Comparison of ENCODE assay signal across 22 cellular contexts in genomic region chr18:62880673-62881364, GRCh38.
DNase-seq lines count a peak whose midpoint lies in the region; ATAC-seq and TF ChIP-seq lines count a peak whose summit lies in the region.
"Had no signal": no experiment of that assay in that cellular context is flagged by ENCODE, and none has a peak within 500 bp of the region (broad histone marks: within the 10 kb centered on the region; RNA-seq: fewer than 3 reads in every experiment).

No MANE protein-coding gene starts in this region.

- H3K27me3 ChIP-seq in HCT116 (ENCODE audit: insufficient read depth, low read length) (no peaks in the 10 kb centered on the region), PC-9 (ENCODE audit: insufficient read depth, low read depth) (no peaks in the 10 kb centered on the region)
- H3K27me3 ChIP-seq: BLaER1, MG63 had no signal

- H4K20me1 ChIP-seq in HCT116 (ENCODE audit: insufficient read depth) (no peaks in the 10 kb centered on the region), PC-9 (ENCODE audit: insufficient read depth) (no peaks in the 10 kb centered on the region)

- POLR2A ChIA-PET in HCT116 (lab: Charles Lee), result no interaction called here
- POLR2A ChIA-PET in PC-9 (lab: Charles Lee; ENCODE audit: unreplicated experiment), result no interaction called here
- POLR2A ChIA-PET in activated CD8-positive, alpha-beta T cell treated with anti-CD3 and anti-CD28 coated beads for 36 hours (lab: Charles Lee), result no interaction called here

- no peak for TF ChIP-seq POLR2A in HCT116 (IDR thresholded peaks at IDR 0.05; ENCODE audit: borderline replicate concordance, extremely low read depth, insufficient read depth, insufficient read length)

- no peak for TF ChIP-seq RAD21 in HCT116 (IDR thresholded peaks at IDR 0.05; ENCODE audit: low read depth)

- H3K9me3 Mint-ChIP-seq in activated CD8-positive, alpha-beta T cell treated with anti-CD3 and anti-CD28 coated beads for 36 hours, result no peaks in the 10 kb centered on the region
- H3K9me3 Mint-ChIP-seq: activated CD4-positive, alpha-beta T cell treated with anti-CD3 and anti-CD28 coated beads, Interleukin-2, amount 10 ng/mL, durations not matched to agents 24 days and 14 days; activated naive CD8-positive, alpha-beta T cell treated with anti-CD3 and anti-CD28 coated beads for 36 hours; central memory CD8-positive, alpha-beta T cell; neural crest cell; stimulated activated naive CD8-positive, alpha-beta T cell treated with anti-CD3 and anti-CD28 coated beads, Interleukin-15, Interleukin-2, amounts not matched to agents 100 ng/mL and 50 ng/mL, for 24 hours had no signal

- ATAC-seq in HCT116, result no peak
- ATAC-seq in activated CD8-positive, alpha-beta T cell treated with anti-CD3 and anti-CD28 coated beads for 36 hours, result no peak
- ATAC-seq: T-helper 17 cell had no signal

- DNase-seq in NCI-H82 (lab: John Stamatoyannopoulos, UW) (peak; percentile 2), NCI-H82 treated with DMSO at 0.1 percent for 48 hours (lab: John Stamatoyannopoulos, UW; ENCODE audit: unreplicated experiment) (no peak), HCT116 (ENCODE audit: low read depth, low spot score) (no peak), PC-9 (no peak), fibroblast of mammary gland (ENCODE audit: low read depth) (peak; percentile 14), DMS79 (lab: John Stamatoyannopoulos, UW) (no peak)
- no peak for DNase-seq in activated CD8-positive, alpha-beta T cell treated with anti-CD3 and anti-CD28 coated beads for 36 hours
- DNase-seq in activated CD8-positive, alpha-beta memory T cell treated with anti-CD3 and anti-CD28 coated beads, Interleukin-2, amount 50 U/mL, for 48 hours, result no peak
- DNase-seq: activated CD4-positive, alpha-beta T cell treated with anti-CD3 and anti-CD28 coated beads, Interleukin-2, amount 10 ng/mL, durations not matched to agents 24 days and 14 days; activated naive CD8-positive, alpha-beta T cell treated with anti-CD3 and anti-CD28 coated beads for 36 hours; Caco-2; glutamatergic neuron; posterior cingulate gyrus; SK-N-SH; T-helper 17 cell had no signal

- H3K4me3 Mint-ChIP-seq in activated CD8-positive, alpha-beta T cell treated with anti-CD3 and anti-CD28 coated beads for 36 hours, result no peak overlapping the region
- H3K4me3 Mint-ChIP-seq: activated CD4-positive, alpha-beta T cell treated with anti-CD3 and anti-CD28 coated beads, Interleukin-2, amount 10 ng/mL, durations not matched to agents 24 days and 14 days; activated CD8-positive, alpha-beta memory T cell treated with anti-CD3 and anti-CD28 coated beads, Interleukin-2, amount 10 ng/mL, durations not matched to agents 7 days and 5 days; activated naive CD8-positive, alpha-beta T cell treated with anti-CD3 and anti-CD28 coated beads for 36 hours; central memory CD8-positive, alpha-beta T cell; neural crest cell; stimulated activated naive CD8-positive, alpha-beta T cell treated with anti-CD3 and anti-CD28 coated beads, Interleukin-15, Interleukin-2, amounts not matched to agents 100 ng/mL and 50 ng/mL, for 24 hours; T-helper 17 cell had no signal

- no peaks in the 10 kb centered on the region for H3K27me3 Mint-ChIP-seq in activated CD8-positive, alpha-beta T cell treated with anti-CD3 and anti-CD28 coated beads for 36 hours
- H3K27me3 Mint-ChIP-seq: activated CD4-positive, alpha-beta T cell treated with anti-CD3 and anti-CD28 coated beads, Interleukin-2, amount 10 ng/mL, durations not matched to agents 24 days and 14 days; activated CD8-positive, alpha-beta memory T cell treated with anti-CD3 and anti-CD28 coated beads, Interleukin-2, amount 10 ng/mL, durations not matched to agents 7 days and 5 days; activated naive CD8-positive, alpha-beta T cell treated with anti-CD3 and anti-CD28 coated beads for 36 hours; central memory CD8-positive, alpha-beta T cell; stimulated activated naive CD8-positive, alpha-beta T cell treated with anti-CD3 and anti-CD28 coated beads, Interleukin-15, Interleukin-2, amounts not matched to agents 100 ng/mL and 50 ng/mL, for 24 hours; T-helper 17 cell had no signal

- H3K36me3 ChIP-seq in HCT116 (ENCODE audit: control insufficient read depth in 1 of 2, insufficient read depth in 2 of 2, low read length in 2 of 2) (no peaks in the 10 kb centered on the region), PC-9 (ENCODE audit: low read depth) (peaks cover 8% of the 10 kb centered on the region; the same call in 1 of the 2 replicates)
- H3K36me3 ChIP-seq: MG63 had no signal

- H3K27ac ChIP-seq in HCT116 (ENCODE audit: low read depth, low read length), result no peak overlapping the region
- H3K27ac ChIP-seq in PC-9, result peak overlapping the region; percentile 81
- H3K27ac ChIP-seq: BLaER1 had no signal

- H3K4me1 ChIP-seq in HCT116 (ENCODE audit: control insufficient read depth in 1 of 2, insufficient read depth in 2 of 2, low read length in 2 of 2) (peaks cover 41 to 71% of the 10 kb centered on the region in 2 experiments), PC-9 (replicated peaks; ENCODE audit: insufficient read depth) (peaks cover 82% of the 10 kb centered on the region)
- H3K4me1 ChIP-seq: BLaER1 had no signal

- RAD21 ChIA-PET in HCT116 (lab: Charles Lee; ENCODE audit: low non-redundant PET in 1 of 2, low total read pairs in 2 of 2, uncharacterized antibody in 2 of 2, unreplicated experiment in 2 of 2), result no interaction called here

- intact Hi-C loops in HCT116 (cut with micrococcal nuclease) (no loop called here), PC-9 (cut with micrococcal nuclease; ENCODE audit: unreplicated experiment) (loop anchor here (2.0 kb wide), 1 partner anchor 166 kb away; the partner anchor contains the start of gene PHLPP1)
- intact Hi-C loops in activated CD8-positive, alpha-beta T cell treated with anti-CD3 and anti-CD28 coated beads for 36 hours (cut with micrococcal nuclease), result no loop called here

- H3K9ac ChIP-seq in HCT116 (ENCODE audit: low read length), result no peak overlapping the region
- H3K9ac ChIP-seq: BLaER1, SK-N-SH had no signal

- no peaks in the 10 kb centered on the region for H3K79me2 ChIP-seq in HCT116 (ENCODE audit: insufficient read depth, low read length)
- peaks cover 40% of the 10 kb centered on the region for H3K79me2 ChIP-seq in PC-9 (ENCODE audit: low read depth)

- H2AFZ ChIP-seq in HCT116 (ENCODE audit: low read depth, low read length, poor library complexity, severe bottlenecking), result no peak overlapping the region
- no peak overlapping the region for H2AFZ ChIP-seq in PC-9

- H3F3A ChIP-seq in PC-9 (ENCODE audit: insufficient read depth, low read depth), result peaks cover 35% of the 10 kb centered on the region

- CTCF ChIA-PET in HCT116 (lab: Charles Lee) (interaction anchor here (1.6 kb wide), 1 partner anchor 242 kb away, joined by 3 read pairs; no protein-coding TSS in a partner anchor), PC-9 (lab: Charles Lee) (no interaction called here)
- CTCF ChIA-PET in activated CD8-positive, alpha-beta T cell treated with anti-CD3 and anti-CD28 coated beads for 36 hours (lab: Charles Lee), result no interaction called here

- H3K9me2 ChIP-seq in HCT116 (ENCODE audit: insufficient read depth) (no peaks in the 10 kb centered on the region), PC-9 (ENCODE audit: insufficient read depth) (no peaks in the 10 kb centered on the region)
- H3K9me2 ChIP-seq: SK-N-SH had no signal

- TF ChIP-seq CTCF in HCT116 (IDR thresholded peaks at IDR 0.05 in 2 of 3, conservative IDR thresholded peaks at IDR 0.05 in 1 of 3; ENCODE audit: borderline replicate concordance in 1 of 3, insufficient read depth in 1 of 3, low read depth in 2 of 3, low read length in 2 of 3) (no peak), PC-9 (conservative IDR thresholded peaks at IDR 0.05) (no peak), fibroblast of mammary gland (conservative IDR thresholded peaks at IDR 0.05; ENCODE audit: control insufficient read depth, insufficient read depth, low read depth, low read length) (no peak)
- TF ChIP-seq CTCF in activated CD8-positive, alpha-beta T cell treated with anti-CD3 and anti-CD28 coated beads for 36 hours (IDR thresholded peaks at IDR 0.05), result no peak

- peaks cover 28% of the 10 kb centered on the region for H3K4me1 Mint-ChIP-seq in activated CD8-positive, alpha-beta T cell treated with anti-CD3 and anti-CD28 coated beads for 36 hours (ENCODE audit: low read depth)

- H3K4me3 ChIP-seq in HCT116 (replicated peaks in 1 of 2; ENCODE audit: low read depth in 1 of 2, low read length in 2 of 2) (no peak overlapping the region; a peak in 1 of 4 replicates), PC-9 (no peak overlapping the region), fibroblast of mammary gland (ENCODE audit: control insufficient read depth, low read depth, low read length) (no peak overlapping the region)
- H3K4me3 ChIP-seq: BLaER1, K562, MG63 had no signal

- BruUV-seq in HCT116 (replicated peaks; lab: Mats Ljungman, UMichigan), result no TSS peak
- BruUV-seq in PC-9 (replicated peaks; lab: Mats Ljungman, UMichigan), result no TSS peak

- H3K36me3 Mint-ChIP-seq in activated CD8-positive, alpha-beta T cell treated with anti-CD3 and anti-CD28 coated beads for 36 hours (ENCODE audit: low read depth), result no peaks in the 10 kb centered on the region

- no peak overlapping the region for H3K27ac Mint-ChIP-seq in activated CD8-positive, alpha-beta T cell treated with anti-CD3 and anti-CD28 coated beads for 36 hours
- H3K27ac Mint-ChIP-seq: activated CD4-positive, alpha-beta T cell treated with anti-CD3 and anti-CD28 coated beads, Interleukin-2, amount 10 ng/mL, durations not matched to agents 24 days and 14 days; activated CD8-positive, alpha-beta memory T cell treated with anti-CD3 and anti-CD28 coated beads, Interleukin-2, amount 10 ng/mL, durations not matched to agents 7 days and 5 days; activated naive CD8-positive, alpha-beta T cell treated with anti-CD3 and anti-CD28 coated beads for 36 hours; stimulated activated naive CD8-positive, alpha-beta T cell treated with anti-CD3 and anti-CD28 coated beads, Interleukin-15, Interleukin-2, amounts not matched to agents 100 ng/mL and 50 ng/mL, for 24 hours; T-helper 17 cell had no signal

- H3K9me3 ChIP-seq in HCT116 (ENCODE audit: control insufficient read depth in 1 of 2, insufficient read depth in 1 of 2, low read depth in 1 of 2, low read length in 2 of 2) (no peaks in the 10 kb centered on the region), PC-9 (ENCODE audit: insufficient read depth, low read depth) (no peaks in the 10 kb centered on the region)
- H3K9me3 ChIP-seq: BLaER1, Caco-2, MG63, SK-N-SH had no signal

- H3K4me2 ChIP-seq in HCT116 (ENCODE audit: low read length) (peak overlapping the region; percentile 76; the same call in 1 of the 2 replicates), PC-9 (peak overlapping the region; percentile 64)
- H3K4me2 ChIP-seq: BLaER1 had no signal

TF ChIP-seq in HCT116, 20 proteins besides CTCF, POLR2A, EP300 and RAD21:
- TF ChIP-seq FOSL1 (IDR thresholded peaks at IDR 0.05; ENCODE audit: low read depth), result no peak
- TF ChIP-seq MAX (IDR thresholded peaks at IDR 0.05), result no peak
- TF ChIP-seq YY1 (IDR thresholded peaks at IDR 0.05; ENCODE audit: extremely low read depth, insufficient replicate concordance, low read depth, low read length), result no peak
- no peak for TF ChIP-seq JUND (IDR thresholded peaks at IDR 0.05)
- no peak for TF ChIP-seq ZFX (IDR thresholded peaks at IDR 0.05)

Comparison
In these comparisons a context has a peak if more than half of its experiments do, and no peak if none do; other contexts are left out.
1. DNase-seq: peak in NCI-H82 (single experiment) and fibroblast of mammary gland (single experiment); none in NCI-H82 treated with DMSO at 0.1 percent for 48 hours (single experiment), HCT116 (single experiment), PC-9 (0 of 2), activated CD8-positive, alpha-beta T cell treated with anti-CD3 and anti-CD28 coated beads for 36 hours (single experiment), DMS79 (single experiment) and activated CD8-positive, alpha-beta memory T cell treated with anti-CD3 and anti-CD28 coated beads, Interleukin-2, amount 50 U/mL, for 48 hours (single experiment).